Comparison of ENCODE assay signal across 22 cellular contexts in genomic region chr13:111130111-111130508, GRCh38. TPM values are rescaled to one million over a fixed set of nuclear protein-coding genes. Genes with fewer than 3 reads are reported as not detected.
DNase-seq lines count a peak whose midpoint lies in the region; ATAC-seq and TF ChIP-seq lines count a peak whose summit lies in the region.
"Had no signal": no experiment of that assay in that cellular context is flagged by ENCODE, and none has a peak within 500 bp of the region (broad histone marks: within the 10 kb centered on the region; RNA-seq: fewer than 3 reads in every experiment).

No MANE protein-coding gene starts in this region.

- ATAC-seq in DND-41 (ENCODE audit: insufficient read depth, low read depth) (no peak), GM19351 (IDR thresholded peaks at IDR 0.05; ENCODE audit: unreplicated experiment) (peak; percentile 6), HG02571 (IDR thresholded peaks at IDR 0.05; ENCODE audit: unreplicated experiment) (peak; percentile 10), heart right ventricle (no peak), omental fat pad (ENCODE audit: low FRiP score) (no peak)
- ATAC-seq: T-cell had no signal

- H3K9me3 ChIP-seq in DND-41 (ENCODE audit: insufficient read depth, low read length, severe bottlenecking) (no peaks in the 10 kb centered on the region), MM.1S (replicated peaks; ENCODE audit: insufficient read depth, low read length) (no peaks in the 10 kb centered on the region), heart right ventricle (no peaks in the 10 kb centered on the region), ovary (no peaks in the 10 kb centered on the region)
- H3K9me3 ChIP-seq: BE2C, MG63, SK-N-SH had no signal

- H3K79me2 ChIP-seq in DND-41 (ENCODE audit: insufficient read depth, low read length) = no peaks in the 10 kb centered on the region
- H3K79me2 ChIP-seq in MM.1S (ENCODE audit: low read length) = no peaks in the 10 kb centered on the region

- H3K4me2 ChIP-seq in DND-41 (ENCODE audit: insufficient read depth, low read length) = no peak overlapping the region
- peak overlapping the region; percentile 5; the same call in 1 of the 2 replicates for H3K4me2 ChIP-seq in MM.1S (ENCODE audit: low read depth, low read length)
- H3K4me2 ChIP-seq: SK-N-SH had no signal

- no peak for TF ChIP-seq EP300 in ovary (IDR thresholded peaks at IDR 0.05)

- H3K9ac ChIP-seq in DND-41 (ENCODE audit: low read depth, low read length) (no peak overlapping the region), MM.1S (ENCODE audit: low read length) (no peak overlapping the region)
- H3K9ac ChIP-seq: GM23248, SK-N-SH had no signal

- H3K27me3 ChIP-seq in DND-41 (ENCODE audit: insufficient read depth, low read length, poor library complexity) (no peaks in the 10 kb centered on the region), MM.1S (replicated peaks; ENCODE audit: insufficient read depth, low read length) (no peaks in the 10 kb centered on the region), heart right ventricle (no peaks in the 10 kb centered on the region), ovary (no peaks in the 10 kb centered on the region)

- WGBS in heart right ventricle, 2 donors = 81 to 85% methylated on average over 5 of the region's 5 CpGs
- 86 to 90% (median 90%) methylated on average over 5 of the region's 5 CpGs for WGBS in ovary, 3 donors

- H3K4me1 ChIP-seq in DND-41 (ENCODE audit: insufficient read depth, low read length) (no peaks in the 10 kb centered on the region), MM.1S (ENCODE audit: low read length) (no peaks in the 10 kb centered on the region), heart right ventricle (no peaks in the 10 kb centered on the region), ovary (ENCODE audit: insufficient read depth) (peaks cover 2% of the 10 kb centered on the region)
- H3K4me1 ChIP-seq: BE2C had no signal

- H2AFZ ChIP-seq in DND-41 (ENCODE audit: low read depth, low read length) (peak overlapping the region; percentile 9; the same call in 1 of the 2 replicates), MM.1S (ENCODE audit: low read length) (no peak overlapping the region)
- H2AFZ ChIP-seq: GM23248 had no signal

- no peak for TF ChIP-seq CTCF in DND-41 (IDR thresholded peaks at IDR 0.05; ENCODE audit: borderline replicate concordance, extremely low read depth, low read length, poor library complexity, severe bottlenecking)
- no peak for TF ChIP-seq CTCF in MM.1S (IDR thresholded peaks at IDR 0.05; ENCODE audit: low read length)
- TF ChIP-seq CTCF in heart right ventricle (IDR thresholded peaks at IDR 0.05) = no peak
- no peak for TF ChIP-seq CTCF in omental fat pad (IDR thresholded peaks at IDR 0.05)
- TF ChIP-seq CTCF in ovary (IDR thresholded peaks at IDR 0.05) = no peak

- H3F3A ChIP-seq in MM.1S (ENCODE audit: insufficient read depth, low read length) = no peaks in the 10 kb centered on the region

- intact Hi-C loops in heart right ventricle (cut with DNase I) = no loop called here
- intact Hi-C loops in ovary (cut with DNase I) = no loop called here

- H3K27ac ChIP-seq in DND-41 (ENCODE audit: low read length) = no peak overlapping the region
- H3K27ac ChIP-seq in MM.1S (ENCODE audit: low read length) = no peak overlapping the region
- H3K27ac ChIP-seq in heart right ventricle = no peak overlapping the region
- no peak overlapping the region for H3K27ac ChIP-seq in ovary
- H3K27ac ChIP-seq: GM23248 had no signal

- TF ChIP-seq POLR2A in ovary (IDR thresholded peaks at IDR 0.05) = no peak

- no peaks in the 10 kb centered on the region for H4K20me1 ChIP-seq in DND-41 (ENCODE audit: insufficient read depth, low read length)
- no peaks in the 10 kb centered on the region for H4K20me1 ChIP-seq in MM.1S (ENCODE audit: insufficient read depth, low read length)

- no peaks in the 10 kb centered on the region for H3K36me3 ChIP-seq in DND-41 (ENCODE audit: insufficient read depth, low read length)
- H3K36me3 ChIP-seq in MM.1S (replicated peaks; ENCODE audit: insufficient read depth, low read length) = no peaks in the 10 kb centered on the region
- no peaks in the 10 kb centered on the region for H3K36me3 ChIP-seq in heart right ventricle
- H3K36me3 ChIP-seq in ovary = no peaks in the 10 kb centered on the region
- H3K36me3 ChIP-seq: BE2C, MG63 had no signal

- no peaks in the 10 kb centered on the region for H3K9me2 ChIP-seq in MM.1S (replicated peaks; ENCODE audit: insufficient read depth, low read length)
- H3K9me2 ChIP-seq: SK-N-SH had no signal

- DNase-seq in DND-41 (no peak), MM.1S (no peak), amniotic stem cell (lab: John Stamatoyannopoulos, UW) (no peak), heart right ventricle (no peak), omental fat pad (ENCODE audit: low spot score) (no peak), ovary (no peak)
- DNase-seq: 8988T; BE2C; CD4-positive, CD25-positive, alpha-beta regulatory T cell; GM23248; HCEC 1CT; Kasumi-1; MG63; NCI-H1092; NCI-H2081; NCI-H2171 treated with DMSO at 0.1 percent for 48 hours; NK-92 treated with Interleukin-12 subunit alpha and Interleukin-12 subunit beta, amount 100 ng/mL, for 24 hours; SHP77 treated with DMSO at 0.1 percent for 48 hours; SK-N-SH; T-cell had no signal

- no peak overlapping the region for H3K4me3 ChIP-seq in DND-41 (ENCODE audit: low read depth in 1 of 2, low read length in 2 of 2)
- H3K4me3 ChIP-seq in MM.1S (ENCODE audit: low read length) = no peak overlapping the region
- no peak overlapping the region for H3K4me3 ChIP-seq in heart right ventricle
- no peak overlapping the region for H3K4me3 ChIP-seq in ovary
- H3K4me3 ChIP-seq: GM23248, MG63 had no signal

RNA-seq across cellular contexts. Expression of gene ARHGEF7, which starts 15.0 kb away (rescaled TPM):
- total RNA-seq in heart right ventricle (10 to 100 TPM; 38.9 to 56.6 (median 47.3) TPM), omental fat pad (100 to 1,000 TPM in 2 of 4 donors, 10 to 100 TPM in 2; 69.9 to 163 (median 102) TPM), ovary (10 to 100 TPM; 46.6 to 58.5 (median 53.8) TPM)
- polyA plus RNA-seq in heart right ventricle (10 to 100 TPM; 18.4 to 23.0 TPM), ovary (10 to 100 TPM; 27.6 to 49.6 TPM)

Comparison
In these comparisons a context has a peak if more than half of its experiments do, and no peak if none do; other contexts are left out.
1. ATAC-seq: peak in GM19351 (single experiment) and HG02571 (single experiment); none in DND-41 (single experiment), heart right ventricle (0 of 8) and omental fat pad (single experiment).